ENCODE assay signal across 23 cellular contexts in the genomic region with DNA sequence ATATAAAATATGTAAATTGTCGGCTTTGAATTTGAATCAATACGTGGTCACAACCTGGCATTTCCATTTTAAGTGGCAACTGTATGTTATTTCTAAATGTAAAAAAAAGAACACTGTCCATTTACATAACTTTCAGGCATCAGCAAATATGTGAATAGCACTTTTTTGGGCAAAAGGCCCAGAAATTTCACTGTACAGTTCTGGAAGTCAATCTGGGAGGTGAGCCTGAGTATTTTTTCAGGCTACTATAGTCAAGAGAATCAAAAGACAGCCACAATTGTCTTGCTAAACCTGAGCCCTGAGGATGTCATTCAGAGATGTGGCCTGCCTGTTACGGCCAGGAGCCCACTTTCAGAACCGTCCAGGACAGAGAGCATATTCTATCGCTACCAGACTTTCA.
DNase-seq lines count a peak whose midpoint lies in the region; ATAC-seq and TF ChIP-seq lines count a peak whose summit lies in the region.
"Had no signal": no experiment of that assay in that cellular context is flagged by ENCODE, and none has a peak within 500 bp of the region (broad histone marks: within the 10 kb centered on the region; RNA-seq: fewer than 3 reads in every experiment).

No MANE protein-coding gene starts in this region.

- H3K9me2 ChIP-seq in hepatocyte (replicated peaks; ENCODE audit: insufficient read depth): no peaks in the 10 kb centered on the region

- H3K4me2 ChIP-seq in hepatocyte: no peak overlapping the region
- H3K4me2 ChIP-seq: KMS-11 had no signal

- H3K27me3 ChIP-seq in foreskin keratinocyte: no peaks in the 10 kb centered on the region
- H3K27me3 ChIP-seq in hepatocyte: no peaks in the 10 kb centered on the region

- H3K4me3 ChIP-seq in choroid plexus epithelial cell (ENCODE audit: low read depth, low read length): no peak overlapping the region
- H3K4me3 ChIP-seq in fibroblast of the aortic adventitia (ENCODE audit: low read depth, low read length): no peak overlapping the region
- no peak overlapping the region for H3K4me3 ChIP-seq in hepatocyte

- peak; percentile 69 for ATAC-seq in SK-N-SH treated with all-trans-retinoic acid at 6 μM for 48 hours
- ATAC-seq in foreskin keratinocyte: no peak
- ATAC-seq: PC-3 had no signal

- TF ChIP-seq CTCF in choroid plexus epithelial cell (conservative IDR thresholded peaks at IDR 0.05; ENCODE audit: low read depth, low read length): no peak
- TF ChIP-seq CTCF in fibroblast of the aortic adventitia (IDR thresholded peaks at IDR 0.05; ENCODE audit: insufficient read depth, low read length): no peak
- no peak for TF ChIP-seq CTCF in foreskin keratinocyte (conservative IDR thresholded peaks at IDR 0.05)
- no peak for TF ChIP-seq CTCF in hepatocyte (IDR thresholded peaks at IDR 0.05; ENCODE audit: poor library complexity)

- peak; percentile 26 for DNase-seq in EH (ENCODE audit: low read depth)
- peak; percentile 70 for DNase-seq in choroid plexus epithelial cell (ENCODE audit: low read depth)
- peak; percentile 66 for DNase-seq in fibroblast of the aortic adventitia (ENCODE audit: low read depth)
- DNase-seq in foreskin keratinocyte: no peak
- no peak for DNase-seq in NCI-H1092 treated with DMSO at 0.1 percent for 48 hours (lab: John Stamatoyannopoulos, UW)
- DNase-seq in hepatocyte (ENCODE audit: low spot score): no peak
- DNase-seq: 8988T; ACHN; DMS153; DND-41; H9; HFFc6; NCI-H1092; NCI-H1436 treated with DMSO at 0.1 percent for 48 hours; NCI-H1930; NCI-H2107; NCI-H446; NCI-H524 treated with DMSO at 0.1 percent for 48 hours; NCI-H774; NK-92 treated with Interleukin-12 subunit alpha and Interleukin-12 subunit beta, amount 100 ng/mL, for 24 hours; PC-3 had no signal

- no peaks in the 10 kb centered on the region for H4K20me1 ChIP-seq in hepatocyte (ENCODE audit: insufficient read depth, poor library complexity, severe bottlenecking)

- no peaks in the 10 kb centered on the region for H3K79me2 ChIP-seq in hepatocyte

- no peak overlapping the region for H3K27ac ChIP-seq in foreskin keratinocyte
- no peak overlapping the region for H3K27ac ChIP-seq in hepatocyte
- H3K27ac ChIP-seq: KMS-11 had no signal

- H3K4me1 ChIP-seq in foreskin keratinocyte (no peaks in the 10 kb centered on the region), hepatocyte (ENCODE audit: insufficient read depth) (no peaks in the 10 kb centered on the region)

- no peaks in the 10 kb centered on the region for H3K36me3 ChIP-seq in hepatocyte (replicated peaks; ENCODE audit: insufficient read depth, low read depth)

- 85% methylated on average over 5 of the region's 5 CpGs for WGBS in hepatocyte (ENCODE audit: low lambda C conversion rate, missing lambda C conversion rate)

- no peaks in the 10 kb centered on the region for H3K9me3 ChIP-seq in hepatocyte (ENCODE audit: low read depth)

- H2AFZ ChIP-seq in hepatocyte: no peak overlapping the region

TF ChIP-seq in SK-N-SH treated with all-trans-retinoic acid at 6 μM for 48 hours, 23 proteins besides CTCF, POLR2A, EP300 and RAD21:
- TF ChIP-seq, protein P1, sequence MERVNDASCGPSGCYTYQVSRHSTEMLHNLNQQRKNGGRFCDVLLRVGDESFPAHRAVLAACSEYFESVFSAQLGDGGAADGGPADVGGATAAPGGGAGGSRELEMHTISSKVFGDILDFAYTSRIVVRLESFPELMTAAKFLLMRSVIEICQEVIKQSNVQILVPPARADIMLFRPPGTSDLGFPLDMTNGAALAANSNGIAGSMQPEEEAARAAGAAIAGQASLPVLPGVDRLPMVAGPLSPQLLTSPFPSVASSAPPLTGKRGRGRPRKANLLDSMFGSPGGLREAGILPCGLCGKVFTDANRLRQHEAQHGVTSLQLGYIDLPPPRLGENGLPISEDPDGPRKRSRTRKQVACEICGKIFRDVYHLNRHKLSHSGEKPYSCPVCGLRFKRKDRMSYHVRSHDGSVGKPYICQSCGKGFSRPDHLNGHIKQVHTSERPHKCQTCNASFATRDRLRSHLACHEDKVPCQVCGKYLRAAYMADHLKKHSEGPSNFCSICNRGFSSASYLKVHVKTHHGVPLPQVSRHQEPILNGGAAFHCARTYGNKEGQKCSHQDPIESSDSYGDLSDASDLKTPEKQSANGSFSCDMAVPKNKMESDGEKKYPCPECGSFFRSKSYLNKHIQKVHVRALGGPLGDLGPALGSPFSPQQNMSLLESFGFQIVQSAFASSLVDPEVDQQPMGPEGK (CRISPR knock-in tag; IDR thresholded peaks at IDR 0.05; ENCODE audit: borderline replicate concordance): no peak
- TF ChIP-seq SNAI2 (CRISPR knock-in tag; IDR thresholded peaks at IDR 0.05) (no peak), RARB (CRISPR knock-in tag; IDR thresholded peaks at IDR 0.05) (no peak), CSDC2 (CRISPR knock-in tag; IDR thresholded peaks at IDR 0.05) (no peak), BACH2 (CRISPR knock-in tag; IDR thresholded peaks at IDR 0.05; ENCODE audit: borderline replicate concordance) (no peak), ZNF8 (CRISPR knock-in tag; IDR thresholded peaks at IDR 0.05) (no peak), PPARA (CRISPR knock-in tag; IDR thresholded peaks at IDR 0.05; ENCODE audit: borderline replicate concordance) (no peak), ZFP3 (CRISPR knock-in tag; IDR thresholded peaks at IDR 0.05) (no peak)

Comparison
In these comparisons a context has a peak if more than half of its experiments do, and no peak if none do; other contexts are left out.
1. DNase-seq: peak in EH (single experiment), choroid plexus epithelial cell (single experiment) and fibroblast of the aortic adventitia (single experiment); none in foreskin keratinocyte (0 of 2), NCI-H1092 treated with DMSO at 0.1 percent for 48 hours (single experiment) and hepatocyte (single experiment).